12 cellular contexts compared by ENCODE assay signal in genomic region chr20:33875055-33875454, GRCh38.
A peak's percentile ranks its signal among the peaks of the same experiment; 100 is the strongest.
DNase-seq lines count a peak whose midpoint lies in the region; ATAC-seq and TF ChIP-seq lines count a peak whose summit lies in the region.
"Had no signal": no experiment of that assay in that cellular context is flagged by ENCODE, and none has a peak within 500 bp of the region (broad histone marks: within the 10 kb centered on the region; RNA-seq: fewer than 3 reads in every experiment).

No MANE protein-coding gene starts in this region.

- peaks cover 5 to 18% (median 16%) of the 10 kb centered on the region in 7 donors for H3K9me3 Mint-ChIP-seq in naive B cell

- TF ChIP-seq POLR2A in sigmoid colon (IDR thresholded peaks at IDR 0.05) (no peak), body of pancreas (IDR thresholded peaks at IDR 0.05) (no peak)

- peaks cover 3 to 12% of the 10 kb centered on the region in 2 donors for H3K36me3 Mint-ChIP-seq in naive B cell

- no peak overlapping the region for H3K4me3 Mint-ChIP-seq in naive B cell
- H3K4me3 Mint-ChIP-seq: CD4-positive, alpha-beta T cell had no signal

- DNase-seq in naive B cell (peak; percentile 47), sigmoid colon (no peak), body of pancreas (no peak)
- DNase-seq: activated CD4-positive, alpha-beta T cell treated with anti-CD3 and anti-CD28 coated beads for 1 hour; CD4-positive, alpha-beta T cell; nucleus accumbens; SK-N-SH had no signal

- H3K4me3 ChIP-seq in sigmoid colon (no peak overlapping the region), body of pancreas (no peak overlapping the region)

- H3K27me3 Mint-ChIP-seq in naive B cell, result peaks cover 0 to 5% (median 0%) of the 10 kb centered on the region in 3 donors
- H3K27me3 Mint-ChIP-seq: CD4-positive, alpha-beta T cell had no signal

- H3K4me1 Mint-ChIP-seq in naive B cell, result peaks cover 8 to 16% (median 14%) of the 10 kb centered on the region in 3 donors

- H3K27ac ChIP-seq in sigmoid colon (no peak overlapping the region), body of pancreas (no peak overlapping the region)

- H3K27me3 ChIP-seq in sigmoid colon (no peaks in the 10 kb centered on the region), body of pancreas (no peaks in the 10 kb centered on the region)

- no peak for TF ChIP-seq CTCF in sigmoid colon (IDR thresholded peaks at IDR 0.05)
- no peak for TF ChIP-seq CTCF in body of pancreas (IDR thresholded peaks at IDR 0.05)

- H3K36me3 ChIP-seq in sigmoid colon, result no peaks in the 10 kb centered on the region
- H3K36me3 ChIP-seq in body of pancreas (replicated peaks in 1 of 2; ENCODE audit: insufficient read depth in 1 of 2, low read depth in 2 of 2), result no peaks in the 10 kb centered on the region

- H3K9me3 ChIP-seq in sigmoid colon, result peaks cover 0 to 8% (median 3%) of the 10 kb centered on the region in 4 donors
- no peaks in the 10 kb centered on the region for H3K9me3 ChIP-seq in body of pancreas

- peak overlapping the region in 3 of 6 donors; percentile 17 to 70 (median 53) for H3K27ac Mint-ChIP-seq in naive B cell
- H3K27ac Mint-ChIP-seq: activated T-helper 2 cell treated with anti-CD3 and anti-CD28 coated beads, Interferon-gamma antibody, Interleukin-2, Interleukin-4, amounts not matched to agents 10 μg/mL and 5 μg/mL and 100 μg/mL, durations not matched to agents 14 hours and 24 hours and 36 hours; CD4-positive, alpha-beta T cell had no signal

- intact Hi-C loops in sigmoid colon (cut with DNase I) (no loop called here), body of pancreas (cut with DNase I) (no loop called here)

- H3K4me1 ChIP-seq in sigmoid colon, result peaks cover 0 to 15% (median 13%) of the 10 kb centered on the region in 4 donors
- no peaks in the 10 kb centered on the region for H3K4me1 ChIP-seq in body of pancreas

- ATAC-seq in GM18907 (IDR thresholded peaks at IDR 0.05; ENCODE audit: unreplicated experiment) (peak; percentile 75), HG02588 (IDR thresholded peaks at IDR 0.05; ENCODE audit: unreplicated experiment) (peak; percentile 67), HG03571 (IDR thresholded peaks at IDR 0.05; ENCODE audit: unreplicated experiment) (peak; percentile 62), naive B cell (ENCODE audit: low read depth in 2 of 2) (peak; percentile 97 to 98), HG03378 (IDR thresholded peaks at IDR 0.05; ENCODE audit: unreplicated experiment) (no peak), body of pancreas (no peak)

- TF ChIP-seq EP300 in sigmoid colon (IDR thresholded peaks at IDR 0.05), result no peak

- 71 to 79% methylated on average over 7 of the region's 7 CpGs for WGBS in sigmoid colon, 2 donors
- WGBS in body of pancreas, 2 donors, result 77 to 90% methylated on average over 4 to 7 of the region's 7 CpGs

Comparison
In these comparisons a context has a peak if more than half of its experiments do, and no peak if none do; other contexts are left out.
1. ATAC-seq: peak in GM18907 (single experiment), HG02588 (single experiment), HG03571 (single experiment) and naive B cell (2 of 2); none in HG03378 (single experiment) and body of pancreas (single experiment).